1 cellular context compared by ENCODE assay signal in genomic region chr2:237465515-237466227, GRCh38.
TF ChIP-seq lines count a peak whose summit lies in the region.

No MANE protein-coding gene starts in this region.

TF ChIP-seq in WTC11, 78 proteins besides CTCF, POLR2A, EP300 and RAD21 (continued from another document):
- no peak for TF ChIP-seq ARID4B (CRISPR knock-in tag; IDR thresholded peaks at IDR 0.05; ENCODE audit: borderline replicate concordance)
- no peak for TF ChIP-seq ZNF512 (CRISPR knock-in tag; IDR thresholded peaks at IDR 0.05; ENCODE audit: borderline replicate concordance)
- TF ChIP-seq MXD4 (CRISPR knock-in tag; IDR thresholded peaks at IDR 0.05; ENCODE audit: borderline replicate concordance) = no peak
- TF ChIP-seq ZNF219 (CRISPR knock-in tag; IDR thresholded peaks at IDR 0.05; ENCODE audit: borderline replicate concordance) = no peak
- no peak for TF ChIP-seq E2F5 (CRISPR knock-in tag; IDR thresholded peaks at IDR 0.05)
